ENCODE assay signal across 3 cellular contexts in the genomic region with DNA sequence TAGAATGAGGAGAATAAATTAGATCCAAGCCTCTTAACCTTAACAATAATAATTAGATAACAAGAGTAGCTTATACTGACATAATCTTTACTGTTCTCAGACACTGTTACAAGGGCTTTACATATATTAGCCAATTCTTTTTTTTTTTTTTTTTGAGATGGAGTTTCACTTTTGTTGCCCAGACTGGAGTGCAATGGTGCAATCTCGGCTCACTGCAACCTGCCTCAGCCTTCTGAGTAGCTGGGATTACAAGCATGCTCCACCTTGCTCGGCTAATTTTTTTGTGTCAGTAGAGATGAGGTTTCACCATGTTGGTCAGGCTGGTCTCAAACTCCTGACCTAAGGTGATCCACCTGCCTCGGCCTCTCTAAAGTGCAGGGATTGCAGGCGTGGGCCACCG. TPM values are rescaled to one million over a fixed set of nuclear protein-coding genes. Genes with fewer than 3 reads are reported as not detected.
"Had no signal": no experiment of that assay in that cellular context is flagged by ENCODE, and none has a peak within 500 bp of the region (broad histone marks: within the 10 kb centered on the region; RNA-seq: fewer than 3 reads in every experiment).

No MANE protein-coding gene starts in this region.

RNA-seq across cellular contexts. Expression of a gene that starts 27.6 kb away (rescaled TPM):
- total RNA-seq: activated CD8-positive, alpha-beta T cell treated with anti-CD3 and anti-CD28 coated beads for 36 hours; activated naive CD8-positive, alpha-beta T cell treated with anti-CD3 and anti-CD28 coated beads for 36 hours; activated T-helper 2 cell treated with anti-CD3 and anti-CD28 coated beads, Interferon-gamma antibody, Interleukin-2, Interleukin-4, amounts not matched to agents 10 μg/mL and 5 μg/mL and 100 μg/mL, durations not matched to agents 14 hours and 24 hours and 36 hours had no signal
